ENCODE assay signal across 1 cellular context in genomic region chr9:4668604-4669003, GRCh38.
TF ChIP-seq lines count a peak whose summit lies in the region.

No MANE protein-coding gene starts in this region.

TF ChIP-seq in GM12878, 131 proteins besides CTCF, POLR2A, EP300 and RAD21:
- TF ChIP-seq JUNB (IDR thresholded peaks at IDR 0.05) (peak; percentile 35; the same call in 1 of the 2 replicates), EZH2 (IDR thresholded peaks at IDR 0.05; ENCODE audit: borderline replicate concordance, control insufficient read depth, low read depth, low read length) (no peak)
